1 cellular context compared by ENCODE assay signal in genomic region chr6:155116571-155116910, GRCh38.
TF ChIP-seq lines count a peak whose summit lies in the region.

No MANE protein-coding gene starts in this region.

TF ChIP-seq in GM12878, 131 proteins besides CTCF, POLR2A, EP300 and RAD21 (continued from another document):
- TF ChIP-seq E2F8 (IDR thresholded peaks at IDR 0.05; ENCODE audit: low read depth, partially characterized antibody) = no peak
- no peak for TF ChIP-seq CUX1 (IDR thresholded peaks at IDR 0.05; ENCODE audit: insufficient replicate concordance, low read depth, low read length)
- TF ChIP-seq, protein P1, sequence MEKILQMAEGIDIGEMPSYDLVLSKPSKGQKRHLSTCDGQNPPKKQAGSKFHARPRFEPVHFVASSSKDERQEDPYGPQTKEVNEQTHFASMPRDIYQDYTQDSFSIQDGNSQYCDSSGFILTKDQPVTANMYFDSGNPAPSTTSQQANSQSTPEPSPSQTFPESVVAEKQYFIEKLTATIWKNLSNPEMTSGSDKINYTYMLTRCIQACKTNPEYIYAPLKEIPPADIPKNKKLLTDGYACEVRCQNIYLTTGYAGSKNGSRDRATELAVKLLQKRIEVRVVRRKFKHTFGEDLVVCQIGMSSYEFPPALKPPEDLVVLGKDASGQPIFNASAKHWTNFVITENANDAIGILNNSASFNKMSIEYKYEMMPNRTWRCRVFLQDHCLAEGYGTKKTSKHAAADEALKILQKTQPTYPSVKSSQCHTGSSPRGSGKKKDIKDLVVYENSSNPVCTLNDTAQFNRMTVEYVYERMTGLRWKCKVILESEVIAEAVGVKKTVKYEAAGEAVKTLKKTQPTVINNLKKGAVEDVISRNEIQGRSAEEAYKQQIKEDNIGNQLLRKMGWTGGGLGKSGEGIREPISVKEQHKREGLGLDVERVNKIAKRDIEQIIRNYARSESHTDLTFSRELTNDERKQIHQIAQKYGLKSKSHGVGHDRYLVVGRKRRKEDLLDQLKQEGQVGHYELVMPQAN (conservative IDR thresholded peaks at IDR 0.05) = no peak
- TF ChIP-seq, protein P2, sequence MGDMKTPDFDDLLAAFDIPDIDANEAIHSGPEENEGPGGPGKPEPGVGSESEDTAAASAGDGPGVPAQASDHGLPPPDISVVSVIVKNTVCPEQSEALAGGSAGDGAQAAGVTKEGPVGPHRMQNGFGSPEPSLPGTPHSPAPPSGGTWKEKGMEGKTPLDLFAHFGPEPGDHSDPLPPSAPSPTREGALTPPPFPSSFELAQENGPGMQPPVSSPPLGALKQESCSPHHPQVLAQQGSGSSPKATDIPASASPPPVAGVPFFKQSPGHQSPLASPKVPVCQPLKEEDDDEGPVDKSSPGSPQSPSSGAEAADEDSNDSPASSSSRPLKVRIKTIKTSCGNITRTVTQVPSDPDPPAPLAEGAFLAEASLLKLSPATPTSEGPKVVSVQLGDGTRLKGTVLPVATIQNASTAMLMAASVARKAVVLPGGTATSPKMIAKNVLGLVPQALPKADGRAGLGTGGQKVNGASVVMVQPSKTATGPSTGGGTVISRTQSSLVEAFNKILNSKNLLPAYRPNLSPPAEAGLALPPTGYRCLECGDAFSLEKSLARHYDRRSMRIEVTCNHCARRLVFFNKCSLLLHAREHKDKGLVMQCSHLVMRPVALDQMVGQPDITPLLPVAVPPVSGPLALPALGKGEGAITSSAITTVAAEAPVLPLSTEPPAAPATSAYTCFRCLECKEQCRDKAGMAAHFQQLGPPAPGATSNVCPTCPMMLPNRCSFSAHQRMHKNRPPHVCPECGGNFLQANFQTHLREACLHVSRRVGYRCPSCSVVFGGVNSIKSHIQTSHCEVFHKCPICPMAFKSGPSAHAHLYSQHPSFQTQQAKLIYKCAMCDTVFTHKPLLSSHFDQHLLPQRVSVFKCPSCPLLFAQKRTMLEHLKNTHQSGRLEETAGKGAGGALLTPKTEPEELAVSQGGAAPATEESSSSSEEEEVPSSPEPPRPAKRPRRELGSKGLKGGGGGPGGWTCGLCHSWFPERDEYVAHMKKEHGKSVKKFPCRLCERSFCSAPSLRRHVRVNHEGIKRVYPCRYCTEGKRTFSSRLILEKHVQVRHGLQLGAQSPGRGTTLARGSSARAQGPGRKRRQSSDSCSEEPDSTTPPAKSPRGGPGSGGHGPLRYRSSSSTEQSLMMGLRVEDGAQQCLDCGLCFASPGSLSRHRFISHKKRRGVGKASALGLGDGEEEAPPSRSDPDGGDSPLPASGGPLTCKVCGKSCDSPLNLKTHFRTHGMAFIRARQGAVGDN (IDR thresholded peaks at IDR 0.05) = no peak
- no peak for TF ChIP-seq SP1 (IDR thresholded peaks at IDR 0.05; ENCODE audit: low read depth, low read length)
- TF ChIP-seq KDM1A (IDR thresholded peaks at IDR 0.05; ENCODE audit: borderline replicate concordance) = no peak
- no peak for TF ChIP-seq CEBPB (IDR thresholded peaks at IDR 0.05; ENCODE audit: borderline replicate concordance in 1 of 2, low read depth in 2 of 2, low read length in 2 of 2)
- TF ChIP-seq, protein P3, sequence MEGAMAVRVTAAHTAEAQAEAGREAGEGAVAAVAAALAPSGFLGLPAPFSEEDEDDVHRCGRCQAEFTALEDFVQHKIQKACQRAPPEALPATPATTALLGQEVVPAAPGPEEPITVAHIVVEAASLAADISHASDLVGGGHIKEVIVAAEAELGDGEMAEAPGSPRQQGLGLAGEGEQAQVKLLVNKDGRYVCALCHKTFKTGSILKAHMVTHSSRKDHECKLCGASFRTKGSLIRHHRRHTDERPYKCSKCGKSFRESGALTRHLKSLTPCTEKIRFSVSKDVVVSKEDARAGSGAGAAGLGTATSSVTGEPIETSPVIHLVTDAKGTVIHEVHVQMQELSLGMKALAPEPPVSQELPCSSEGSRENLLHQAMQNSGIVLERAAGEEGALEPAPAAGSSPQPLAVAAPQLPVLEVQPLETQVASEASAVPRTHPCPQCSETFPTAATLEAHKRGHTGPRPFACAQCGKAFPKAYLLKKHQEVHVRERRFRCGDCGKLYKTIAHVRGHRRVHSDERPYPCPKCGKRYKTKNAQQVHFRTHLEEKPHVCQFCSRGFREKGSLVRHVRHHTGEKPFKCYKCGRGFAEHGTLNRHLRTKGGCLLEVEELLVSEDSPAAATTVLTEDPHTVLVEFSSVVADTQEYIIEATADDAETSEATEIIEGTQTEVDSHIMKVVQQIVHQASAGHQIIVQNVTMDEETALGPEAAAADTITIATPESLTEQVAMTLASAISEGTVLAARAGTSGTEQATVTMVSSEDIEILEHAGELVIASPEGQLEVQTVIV (IDR thresholded peaks at IDR 0.05; ENCODE audit: borderline replicate concordance, partially characterized antibody) = no peak
- TF ChIP-seq EZH2 (IDR thresholded peaks at IDR 0.05; ENCODE audit: borderline replicate concordance, control insufficient read depth, low read depth, low read length) = no peak
